ENCODE assay signal across 20 cellular contexts in the genomic region with DNA sequence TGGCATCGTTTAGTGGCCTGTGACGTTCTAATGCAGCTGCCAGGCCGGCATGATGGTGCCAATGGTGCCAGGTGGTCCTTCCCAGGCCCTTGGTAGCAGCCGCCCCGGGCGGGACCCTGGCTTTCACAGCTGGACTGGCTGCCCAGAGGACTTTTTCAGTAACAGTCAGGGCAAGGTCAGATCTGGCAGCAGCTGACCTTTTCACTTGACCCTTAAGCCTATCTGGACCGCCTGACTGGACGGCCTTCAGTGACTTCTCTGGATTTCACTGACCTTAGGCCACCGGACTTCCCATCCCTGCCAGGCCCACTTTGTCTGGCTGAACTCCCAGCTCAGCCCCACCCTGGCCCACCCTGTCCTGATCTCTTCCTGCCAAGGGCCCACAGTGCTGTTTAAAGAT. TPM values are rescaled to one million over a fixed set of nuclear protein-coding genes. Genes with fewer than 3 reads are reported as not detected.
A peak's percentile ranks its signal among the peaks of the same experiment; 100 is the strongest.
DNase-seq lines count a peak whose midpoint lies in the region; ATAC-seq and TF ChIP-seq lines count a peak whose summit lies in the region.
"Had no signal": no experiment of that assay in that cellular context is flagged by ENCODE, and none has a peak within 500 bp of the region (broad histone marks: within the 10 kb centered on the region; RNA-seq: fewer than 3 reads in every experiment).

No MANE protein-coding gene starts in this region.

- H3K4me1 ChIP-seq in right cardiac atrium (ENCODE audit: control insufficient read depth, insufficient read depth, low read length) = peaks cover 44% of the 10 kb centered on the region

- peaks cover 96% of the 10 kb centered on the region for H3K36me3 ChIP-seq in MG63
- H3K36me3 ChIP-seq: neutrophil had no signal

- DNase-seq in natural killer cell (no peak), right cardiac atrium (peak; percentile 77 to 86 (median 84)), GOT3 (lab: John Stamatoyannopoulos, UW) (no peak), MG63 (no peak), DMS153 (lab: John Stamatoyannopoulos, UW) (no peak)
- no peak for DNase-seq in natural killer cell treated with Interleukin-12 subunit alpha and Interleukin-12 subunit beta and Interleukin-15 and Interleukin-18, amount 100 ng/mL, for 72 hours (ENCODE audit: low spot score)
- DNase-seq in stimulated activated effector memory CD8-positive, alpha-beta T cell treated with anti-CD3 and anti-CD28 coated beads, Interleukin-12 subunit alpha, Interleukin-12 subunit beta, amount 100 ng/mL, for 72 hours (ENCODE audit: low spot score in 2 of 2) = no peak
- DNase-seq in activated T-cell treated with anti-CD3 and anti-CD28 coated beads, Interleukin-2, amount 50 U/mL, for 72 hours = no peak
- DNase-seq: activated CD4-positive, alpha-beta memory T cell treated with anti-CD3 and anti-CD28 coated beads for 36 hours; COR-L47; foreskin melanocyte; HFFc6; MM.1S; NCI-H1930; NCI-H526 treated with DMSO at 0.1 percent for 48 hours; PC-9; stimulated activated CD4-positive, alpha-beta T cell treated with anti-CD3 and anti-CD28 coated beads, Interleukin-2, amount 100 ng/mL, for 48 hours had no signal

- H3K27me3 Mint-ChIP-seq in natural killer cell (ENCODE audit: low read depth in 2 of 2) = no peaks in the 10 kb centered on the region
- H3K27me3 Mint-ChIP-seq in natural killer cell treated with Interleukin-12 subunit alpha and Interleukin-12 subunit beta and Interleukin-15 and Interleukin-18, amount 100 ng/mL, for 72 hours = no peaks in the 10 kb centered on the region
- no peaks in the 10 kb centered on the region for H3K27me3 Mint-ChIP-seq in activated T-cell treated with anti-CD3 and anti-CD28 coated beads, Interleukin-2, amount 50 U/mL, for 72 hours (ENCODE audit: low read depth)
- H3K27me3 Mint-ChIP-seq: activated CD4-positive, alpha-beta memory T cell treated with anti-CD3 and anti-CD28 coated beads for 36 hours; type B pancreatic cell had no signal

- no peaks in the 10 kb centered on the region for H3K27me3 ChIP-seq in right cardiac atrium (ENCODE audit: control insufficient read depth, insufficient read depth)
- H3K27me3 ChIP-seq in MG63 = no peaks in the 10 kb centered on the region

- H3K36me3 Mint-ChIP-seq in natural killer cell = peaks cover 9% of the 10 kb centered on the region
- no peaks in the 10 kb centered on the region for H3K36me3 Mint-ChIP-seq in natural killer cell treated with Interleukin-12 subunit alpha and Interleukin-12 subunit beta and Interleukin-15 and Interleukin-18, amount 100 ng/mL, for 72 hours
- peaks cover 5% of the 10 kb centered on the region for H3K36me3 Mint-ChIP-seq in stimulated activated effector memory CD8-positive, alpha-beta T cell treated with anti-CD3 and anti-CD28 coated beads, Interleukin-12 subunit alpha, Interleukin-12 subunit beta, amount 100 ng/mL, for 72 hours
- no peaks in the 10 kb centered on the region for H3K36me3 Mint-ChIP-seq in activated T-cell treated with anti-CD3 and anti-CD28 coated beads, Interleukin-2, amount 50 U/mL, for 72 hours (ENCODE audit: insufficient read depth in 2 of 2)
- H3K36me3 Mint-ChIP-seq: activated CD4-positive, alpha-beta memory T cell treated with anti-CD3 and anti-CD28 coated beads for 36 hours had no signal

- H3K4me3 ChIP-seq in right cardiac atrium (ENCODE audit: low read length) (no peak overlapping the region), MG63 (no peak overlapping the region)
- H3K4me3 ChIP-seq: PC-9 had no signal

- ATAC-seq in natural killer cell (no peak), right cardiac atrium (peak; percentile 88 to 93)
- ATAC-seq in natural killer cell treated with Interleukin-12 subunit alpha and Interleukin-12 subunit beta and Interleukin-15 and Interleukin-18, amount 100 ng/mL, for 72 hours = no peak
- ATAC-seq in stimulated activated effector memory CD8-positive, alpha-beta T cell treated with anti-CD3 and anti-CD28 coated beads, Interleukin-12 subunit alpha, Interleukin-12 subunit beta, amount 100 ng/mL, for 72 hours = no peak
- ATAC-seq in activated T-cell treated with anti-CD3 and anti-CD28 coated beads, Interleukin-2, amount 50 U/mL, for 72 hours (replicated peaks in 1 of 2) = no peak
- ATAC-seq: SK-N-SH treated with all-trans-retinoic acid at 6 μM for 48 hours had no signal

- H3K9me3 Mint-ChIP-seq in natural killer cell = no peaks in the 10 kb centered on the region
- H3K9me3 Mint-ChIP-seq in natural killer cell treated with Interleukin-12 subunit alpha and Interleukin-12 subunit beta and Interleukin-15 and Interleukin-18, amount 100 ng/mL, for 72 hours = no peaks in the 10 kb centered on the region
- H3K9me3 Mint-ChIP-seq in stimulated activated effector memory CD8-positive, alpha-beta T cell treated with anti-CD3 and anti-CD28 coated beads, Interleukin-12 subunit alpha, Interleukin-12 subunit beta, amount 100 ng/mL, for 72 hours = no peaks in the 10 kb centered on the region
- no peaks in the 10 kb centered on the region for H3K9me3 Mint-ChIP-seq in activated T-cell treated with anti-CD3 and anti-CD28 coated beads, Interleukin-2, amount 50 U/mL, for 72 hours
- H3K9me3 Mint-ChIP-seq: activated CD4-positive, alpha-beta memory T cell treated with anti-CD3 and anti-CD28 coated beads for 36 hours; HFFc6; type B pancreatic cell had no signal

- TF ChIP-seq CTCF in natural killer cell (IDR thresholded peaks at IDR 0.05) = no peak

- peak overlapping the region; percentile 29 to 58 for H3K27ac Mint-ChIP-seq in natural killer cell
- H3K27ac Mint-ChIP-seq in natural killer cell treated with Interleukin-12 subunit alpha and Interleukin-12 subunit beta and Interleukin-15 and Interleukin-18, amount 100 ng/mL, for 72 hours = no peak overlapping the region
- H3K27ac Mint-ChIP-seq in stimulated activated effector memory CD8-positive, alpha-beta T cell treated with anti-CD3 and anti-CD28 coated beads, Interleukin-12 subunit alpha, Interleukin-12 subunit beta, amount 100 ng/mL, for 72 hours = peak overlapping the region; percentile 48
- no peak overlapping the region for H3K27ac Mint-ChIP-seq in activated T-cell treated with anti-CD3 and anti-CD28 coated beads, Interleukin-2, amount 50 U/mL, for 72 hours
- H3K27ac Mint-ChIP-seq: activated CD4-positive, alpha-beta memory T cell treated with anti-CD3 and anti-CD28 coated beads for 36 hours; HFFc6; type B pancreatic cell had no signal

- 27% methylated on average over 9 of the region's 9 CpGs for WGBS in right cardiac atrium

- peaks cover 80 to 85% of the 10 kb centered on the region in 2 donors for H3K4me1 Mint-ChIP-seq in natural killer cell
- H3K4me1 Mint-ChIP-seq in natural killer cell treated with Interleukin-12 subunit alpha and Interleukin-12 subunit beta and Interleukin-15 and Interleukin-18, amount 100 ng/mL, for 72 hours (ENCODE audit: low read depth in 2 of 2) = peaks cover 66 to 72% of the 10 kb centered on the region in 2 donors
- H3K4me1 Mint-ChIP-seq in stimulated activated effector memory CD8-positive, alpha-beta T cell treated with anti-CD3 and anti-CD28 coated beads, Interleukin-12 subunit alpha, Interleukin-12 subunit beta, amount 100 ng/mL, for 72 hours = peaks cover 74% of the 10 kb centered on the region
- peaks cover 38% of the 10 kb centered on the region for H3K4me1 Mint-ChIP-seq in activated T-cell treated with anti-CD3 and anti-CD28 coated beads, Interleukin-2, amount 50 U/mL, for 72 hours (ENCODE audit: low read depth)

- H3K9me3 ChIP-seq in right cardiac atrium (ENCODE audit: control insufficient read depth, low read length) (no peaks in the 10 kb centered on the region), MG63 (no peaks in the 10 kb centered on the region)
- H3K9me3 ChIP-seq: neutrophil had no signal

- peak overlapping the region; percentile 63 for H3K27ac ChIP-seq in right cardiac atrium (ENCODE audit: low read length)
- H3K27ac ChIP-seq: neutrophil, PC-9 had no signal

- H3K4me3 Mint-ChIP-seq in natural killer cell = no peak overlapping the region
- no peak overlapping the region for H3K4me3 Mint-ChIP-seq in natural killer cell treated with Interleukin-12 subunit alpha and Interleukin-12 subunit beta and Interleukin-15 and Interleukin-18, amount 100 ng/mL, for 72 hours
- no peak overlapping the region for H3K4me3 Mint-ChIP-seq in stimulated activated effector memory CD8-positive, alpha-beta T cell treated with anti-CD3 and anti-CD28 coated beads, Interleukin-12 subunit alpha, Interleukin-12 subunit beta, amount 100 ng/mL, for 72 hours
- H3K4me3 Mint-ChIP-seq in activated T-cell treated with anti-CD3 and anti-CD28 coated beads, Interleukin-2, amount 50 U/mL, for 72 hours = no peak overlapping the region
- H3K4me3 Mint-ChIP-seq: activated CD4-positive, alpha-beta memory T cell treated with anti-CD3 and anti-CD28 coated beads for 36 hours; HFFc6; type B pancreatic cell had no signal

- intact Hi-C loops in natural killer cell (cut with micrococcal nuclease) = no loop called here
- intact Hi-C loops in right cardiac atrium (cut with DNase I) = loop anchor here in 1 of 4 donors (10.0 kb wide), 1 partner anchor 82 kb away; no protein-coding TSS in a partner anchor

RNA-seq across cellular contexts. Expression of gene TRIB2, which starts 15.9 kb away (rescaled TPM):
- total RNA-seq in natural killer cell (10 to 100 TPM; 68.1 to 87.4 (median 84.5) TPM), right cardiac atrium (10 to 100 TPM; 24.7 to 32.2 (median 28.2) TPM)
- total RNA-seq in natural killer cell treated with Interleukin-12 subunit alpha and Interleukin-12 subunit beta and Interleukin-15 and Interleukin-18, amount 100 ng/mL, for 72 hours = 10 to 100 TPM in 1 of 2 donors, 1 to 10 TPM in 1; 8.7 to 12.3 TPM
- 25.3 TPM for polyA plus RNA-seq in right cardiac atrium
- total RNA-seq in activated T-cell treated with anti-CD3 and anti-CD28 coated beads, Interleukin-2, amount 50 U/mL, for 72 hours = 1 to 10 TPM; 2.4 to 4.1 TPM
- 59.4 and 76.6 TPM in 2 replicates for total RNA-seq in MG63 (2014; rRNA removed; shearing (Covaris generic); ENCODE audit: low replicate concordance)

Comparison
In these comparisons a context has a peak if more than half of its experiments do, and no peak if none do; other contexts are left out.
1. H3K27ac Mint-ChIP-seq: peak in natural killer cell (2 of 2) and stimulated activated effector memory CD8-positive, alpha-beta T cell treated with anti-CD3 and anti-CD28 coated beads, Interleukin-12 subunit alpha, Interleukin-12 subunit beta, amount 100 ng/mL, for 72 hours (single experiment); none in natural killer cell treated with Interleukin-12 subunit alpha and Interleukin-12 subunit beta and Interleukin-15 and Interleukin-18, amount 100 ng/mL, for 72 hours (0 of 2) and activated T-cell treated with anti-CD3 and anti-CD28 coated beads, Interleukin-2, amount 50 U/mL, for 72 hours (single experiment).
2. ATAC-seq: peak in right cardiac atrium (2 of 2); none in natural killer cell (0 of 3), natural killer cell treated with Interleukin-12 subunit alpha and Interleukin-12 subunit beta and Interleukin-15 and Interleukin-18, amount 100 ng/mL, for 72 hours (0 of 2), stimulated activated effector memory CD8-positive, alpha-beta T cell treated with anti-CD3 and anti-CD28 coated beads, Interleukin-12 subunit alpha, Interleukin-12 subunit beta, amount 100 ng/mL, for 72 hours (single experiment) and activated T-cell treated with anti-CD3 and anti-CD28 coated beads, Interleukin-2, amount 50 U/mL, for 72 hours (0 of 2).
3. DNase-seq: peak in right cardiac atrium (3 of 3); none in natural killer cell (single experiment), natural killer cell treated with Interleukin-12 subunit alpha and Interleukin-12 subunit beta and Interleukin-15 and Interleukin-18, amount 100 ng/mL, for 72 hours (single experiment), stimulated activated effector memory CD8-positive, alpha-beta T cell treated with anti-CD3 and anti-CD28 coated beads, Interleukin-12 subunit alpha, Interleukin-12 subunit beta, amount 100 ng/mL, for 72 hours (0 of 2), GOT3 (single experiment), activated T-cell treated with anti-CD3 and anti-CD28 coated beads, Interleukin-2, amount 50 U/mL, for 72 hours (0 of 2), MG63 (single experiment) and DMS153 (single experiment).